Comparison of ENCODE assay signal across 1 cellular context in the genomic region with DNA sequence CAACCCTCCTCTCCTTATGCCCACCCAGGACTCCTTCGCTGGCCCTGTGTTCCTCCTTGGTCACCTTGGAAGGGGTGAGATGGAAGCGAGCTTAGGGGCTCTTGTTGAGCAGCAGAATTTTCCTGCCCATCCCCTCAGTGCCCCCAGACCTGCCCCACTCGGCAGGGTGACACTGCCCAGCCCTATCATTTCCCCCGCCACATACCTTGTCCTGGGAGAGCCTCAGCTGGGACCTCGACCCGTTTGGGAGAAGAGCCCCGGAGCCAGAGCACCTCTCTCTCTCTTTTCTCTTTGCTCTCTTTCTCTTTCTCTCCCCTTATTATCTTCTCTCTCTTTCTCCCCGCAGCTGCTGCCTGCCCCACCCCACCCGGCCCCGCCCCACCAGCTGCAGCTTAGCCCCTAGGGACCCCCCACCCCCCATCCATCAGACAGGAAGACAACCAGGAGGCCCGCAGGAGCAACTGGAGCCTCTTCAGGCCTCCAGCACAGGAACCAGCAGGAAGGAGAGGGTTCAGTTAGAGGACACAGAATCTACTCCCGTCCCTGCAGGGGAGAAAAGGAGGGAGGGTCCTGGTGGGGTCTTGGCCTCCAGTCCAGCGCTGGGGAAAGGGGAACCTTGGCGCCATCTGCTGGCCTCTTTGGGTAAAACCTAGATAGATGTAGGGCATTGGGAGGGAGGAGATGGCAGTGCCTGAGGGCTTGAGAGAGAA.
TF ChIP-seq lines count a peak whose summit lies in the region.

No MANE protein-coding gene starts in this region.

TF ChIP-seq in HCT116, 20 proteins besides CTCF, POLR2A, EP300 and RAD21:
- TF ChIP-seq JUND (IDR thresholded peaks at IDR 0.05) (no peak), POLR2AphosphoS5 (IDR thresholded peaks at IDR 0.05; ENCODE audit: low read depth, low read length) (no peak), ELF1 (IDR thresholded peaks at IDR 0.05; ENCODE audit: borderline replicate concordance, low read depth) (no peak), ZFX (IDR thresholded peaks at IDR 0.05) (no peak)
- TF ChIP-seq, protein P1, sequence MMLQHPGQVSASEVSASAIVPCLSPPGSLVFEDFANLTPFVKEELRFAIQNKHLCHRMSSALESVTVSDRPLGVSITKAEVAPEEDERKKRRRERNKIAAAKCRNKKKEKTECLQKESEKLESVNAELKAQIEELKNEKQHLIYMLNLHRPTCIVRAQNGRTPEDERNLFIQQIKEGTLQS (IDR thresholded peaks at IDR 0.05): no peak
TF ChIP-seq in HCT116: peak in this region for 0.
